ENCODE assay signal across 20 cellular contexts in the genomic region with DNA sequence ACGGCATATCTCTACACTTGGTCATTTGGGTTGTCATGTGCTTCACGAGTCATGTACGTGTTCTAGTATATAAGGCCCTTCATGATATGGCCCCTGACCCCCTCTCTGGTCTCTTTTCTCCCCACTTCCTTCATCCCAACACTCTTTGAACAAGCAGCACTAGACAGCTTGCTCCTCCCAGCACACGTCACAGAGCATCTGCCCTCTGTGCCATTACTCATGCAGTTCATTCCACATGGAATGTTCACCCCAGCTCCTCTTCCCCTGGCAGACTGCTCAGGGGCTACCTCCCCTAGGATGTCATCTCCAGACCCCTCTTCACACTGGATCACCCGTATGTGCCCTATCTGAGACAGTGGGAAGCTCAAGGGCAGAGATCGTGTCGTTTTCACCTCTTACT. TPM values are rescaled to one million over a fixed set of nuclear protein-coding genes. Genes with fewer than 3 reads are reported as not detected.
DNase-seq lines count a peak whose midpoint lies in the region; ATAC-seq and TF ChIP-seq lines count a peak whose summit lies in the region.
"Had no signal": no experiment of that assay in that cellular context is flagged by ENCODE, and none has a peak within 500 bp of the region (broad histone marks: within the 10 kb centered on the region; RNA-seq: fewer than 3 reads in every experiment).

No MANE protein-coding gene starts in this region.

- no peak for TF ChIP-seq CTCF in HFFc6 (IDR thresholded peaks at IDR 0.05)
- no peak for TF ChIP-seq CTCF in brain microvascular endothelial cell (IDR thresholded peaks at IDR 0.05; ENCODE audit: low read depth, low read length, missing control alignments)
- TF ChIP-seq CTCF in foreskin fibroblast (IDR thresholded peaks at IDR 0.05; ENCODE audit: low read depth, low read length) = no peak

- ATAC-seq in GM18861 (IDR thresholded peaks at IDR 0.05; ENCODE audit: unreplicated experiment) = no peak
- ATAC-seq: HCT116 had no signal

- no peak overlapping the region for H3K4me3 Mint-ChIP-seq in HFFc6
- H3K4me3 Mint-ChIP-seq: CD8-positive, alpha-beta memory T cell had no signal

- no peaks in the 10 kb centered on the region for H3K9me3 Mint-ChIP-seq in HFFc6
- H3K9me3 Mint-ChIP-seq: CD8-positive, alpha-beta memory T cell had no signal

- peaks cover 83% of the 10 kb centered on the region for H3K36me3 ChIP-seq in brain microvascular endothelial cell (replicated peaks)

- peaks cover 14% of the 10 kb centered on the region for H3K27me3 Mint-ChIP-seq in HFFc6 (ENCODE audit: insufficient read depth)

- in situ Hi-C loops in brain microvascular endothelial cell (cut with HindIII; ENCODE audit: low pct_ligation_motif_present, low sequenced_read_pairs) = no loop called here

- H3K4me3 ChIP-seq in brain microvascular endothelial cell (ENCODE audit: low read depth, low read length) (no peak overlapping the region), foreskin fibroblast (ENCODE audit: low read depth in 1 of 2, low read length in 2 of 2) (no peak overlapping the region)
- H3K4me3 ChIP-seq: PC-9 had no signal

- DNase-seq in AG20443 (ENCODE audit: low spot score) (peak; percentile 56), HFFc6 (peak; percentile 63), brain microvascular endothelial cell (peak; percentile 41), foreskin fibroblast (peak; percentile 64 to 77), nucleus accumbens (lab: John Stamatoyannopoulos, UW) (no peak), HuH-7.5 (ENCODE audit: low spot score) (no peak), GOT3 (lab: John Stamatoyannopoulos, UW) (no peak)
- DNase-seq: C1 segment of cervical spinal cord; CD8-positive, alpha-beta memory T cell; DMS79; GDM1; NCI-H1105 treated with DMSO at 0.1 percent for 48 hours; NCI-H1694 treated with DMSO at 0.1 percent for 48 hours; NCI-H2107; NCI-H2227 treated with DMSO at 0.1 percent for 48 hours; NCI-H524; PC-9 had no signal

- H3K27ac ChIP-seq in brain microvascular endothelial cell = no peak overlapping the region
- H3K27ac ChIP-seq: PC-9 had no signal

- no peaks in the 10 kb centered on the region for H3K27me3 ChIP-seq in brain microvascular endothelial cell (replicated peaks)

- peak overlapping the region; percentile 73 for H3K27ac Mint-ChIP-seq in HFFc6

- H3K4me1 Mint-ChIP-seq in HFFc6 (ENCODE audit: low read depth) = peaks cover 57% of the 10 kb centered on the region

- H3K36me3 Mint-ChIP-seq in HFFc6 (ENCODE audit: low read depth) = peaks cover 66% of the 10 kb centered on the region
- H3K36me3 Mint-ChIP-seq: CD8-positive, alpha-beta memory T cell had no signal

RNA-seq across cellular contexts. Expression of gene LRP1-AS, which starts 14.1 kb away (rescaled TPM):
- not detected for total RNA-seq in HFFc6 (2021; fragmentation: NEBNext Ultra II Directional; extraction: Animal tissue kit (Norgen Biotek cat#: 25700))
- total RNA-seq: A172; CD8-positive, alpha-beta memory T cell; PC-9 had no signal

RNA-seq across cellular contexts. Expression of gene LRP1, which starts 33.2 kb away (rescaled TPM):
- total RNA-seq in HFFc6 (2021; fragmentation: NEBNext Ultra II Directional; extraction: Animal tissue kit (Norgen Biotek cat#: 25700)) = 100 to 1,000 TPM; 187 to 332 (median 201) TPM

RNA-seq across cellular contexts. Expression of gene STAT6, which starts 50.3 kb away (rescaled TPM):
- total RNA-seq in HFFc6 (2021; fragmentation: NEBNext Ultra II Directional; extraction: Animal tissue kit (Norgen Biotek cat#: 25700)) = 100 to 1,000 TPM in 1 of 6 experiments, 10 to 100 TPM in 5; 83.7 to 102 (median 93.5) TPM

RNA-seq across cellular contexts. Expression of gene NXPH4, which starts 55.1 kb away (rescaled TPM):
- 1 to 10 TPM; 2.9 to 8.2 (median 3.9) TPM for total RNA-seq in HFFc6 (2021; fragmentation: NEBNext Ultra II Directional; extraction: Animal tissue kit (Norgen Biotek cat#: 25700))

Comparison
In these comparisons a context has a peak if more than half of its experiments do, and no peak if none do; other contexts are left out.
1. DNase-seq: peak in AG20443 (single experiment), HFFc6 (single experiment), brain microvascular endothelial cell (single experiment) and foreskin fibroblast (2 of 2); none in nucleus accumbens (0 of 56), HuH-7.5 (single experiment) and GOT3 (single experiment).